ENCODE assay signal across 8 cellular contexts in genomic region chr9:36008774-36009300, GRCh38. TPM values are rescaled to one million over a fixed set of nuclear protein-coding genes. Genes with fewer than 3 reads are reported as not detected.
A peak's percentile ranks its signal among the peaks of the same experiment; 100 is the strongest.
DNase-seq lines count a peak whose midpoint lies in the region; ATAC-seq lines count a peak whose summit lies in the region.

No MANE protein-coding gene starts in this region.

- intact Hi-C loops in activated CD4-positive, alpha-beta memory T cell treated with anti-CD3 and anti-CD28 coated beads for 36 hours (cut with micrococcal nuclease): loop anchor here (2.0 to 5.0 kb wide), 3 partner anchors 14 to 143 kb away; partner anchors contain the start of gene OR2S2

- peak; percentile 80 for ATAC-seq in HG03342 (IDR thresholded peaks at IDR 0.05; ENCODE audit: unreplicated experiment)
- ATAC-seq in GM21515 (IDR thresholded peaks at IDR 0.05; ENCODE audit: unreplicated experiment): no peak

- 12% methylated on average over 10 of the region's 11 CpGs for WGBS in mesenchymal stem cell

- DNase-seq in Daoy (ENCODE audit: low read depth): peak; percentile 86
- DNase-seq in NCI-H526 (lab: John Stamatoyannopoulos, UW): peak; percentile 56 to 83
- peak; percentile 72 for DNase-seq in activated CD4-positive, alpha-beta memory T cell treated with anti-CD3 and anti-CD28 coated beads for 36 hours
- peak; percentile 82 for DNase-seq in ecto neural progenitor cell (ENCODE audit: low spot score)
- peak; percentile 78 for DNase-seq in mesenchymal stem cell
- DNase-seq in stimulated activated CD8-positive, alpha-beta memory T cell treated with anti-CD3 and anti-CD28 coated beads, Interleukin-4, amount 100 ng/mL, for 48 hours: peak; percentile 78

- no peaks in the 10 kb centered on the region for H3K36me3 ChIP-seq in mesenchymal stem cell (ENCODE audit: control insufficient read depth in 1 of 2, insufficient read depth in 2 of 2, low read depth in 1 of 2, low read length in 2 of 2)

- H2AFZ ChIP-seq in mesenchymal stem cell (ENCODE audit: low read depth, low read length): no peak overlapping the region

- CTCF ChIA-PET in activated CD4-positive, alpha-beta memory T cell treated with anti-CD3 and anti-CD28 coated beads for 36 hours (lab: Charles Lee): interaction anchor here (0.6 to 7.9 kb wide), 27 partner anchors 9 to 198 kb away, joined by 3 to 112 read pairs (median 5); partner anchors contain the start of genes CLTA and RECK

- no peak overlapping the region for H4K91ac ChIP-seq in mesenchymal stem cell (ENCODE audit: low read length)

- H3K4me2 ChIP-seq in mesenchymal stem cell (ENCODE audit: low read length, poor library complexity, severe bottlenecking): no peak overlapping the region

- no peak overlapping the region for H3K23ac ChIP-seq in mesenchymal stem cell (ENCODE audit: low read length in 2 of 2)

- H3K4me1 ChIP-seq in mesenchymal stem cell (ENCODE audit: control insufficient read depth, insufficient read depth, low read depth, low read length): no peaks in the 10 kb centered on the region

- peak overlapping the region; percentile 59 for H3K9ac ChIP-seq in mesenchymal stem cell (ENCODE audit: low read length)

- H3K18ac ChIP-seq in mesenchymal stem cell (ENCODE audit: low read depth in 1 of 2, low read length in 2 of 2): no peak overlapping the region

- no peak overlapping the region for H3K4me3 Mint-ChIP-seq in activated CD4-positive, alpha-beta memory T cell treated with anti-CD3 and anti-CD28 coated beads for 36 hours

- no peak overlapping the region for H4K8ac ChIP-seq in mesenchymal stem cell (ENCODE audit: low read length)

- no peak overlapping the region for H2BK5ac ChIP-seq in mesenchymal stem cell (ENCODE audit: low read depth, low read length, poor library complexity, severe bottlenecking)

- no peak overlapping the region for H3K27ac ChIP-seq in mesenchymal stem cell (ENCODE audit: low read length, poor library complexity, severe bottlenecking)

- no peak overlapping the region for H3K27ac Mint-ChIP-seq in activated CD4-positive, alpha-beta memory T cell treated with anti-CD3 and anti-CD28 coated beads for 36 hours

- peaks cover 0 to 59% of the 10 kb centered on the region in 2 experiments for H3K27me3 ChIP-seq in mesenchymal stem cell (ENCODE audit: control insufficient read depth in 1 of 2, insufficient read depth in 1 of 2, low read length in 2 of 2)

- H2BK12ac ChIP-seq in mesenchymal stem cell (ENCODE audit: low read length in 2 of 2): no peak overlapping the region

- H3K4ac ChIP-seq in mesenchymal stem cell (ENCODE audit: low read depth in 1 of 2, low read length in 2 of 2): no peak overlapping the region

- H3K79me1 ChIP-seq in mesenchymal stem cell (replicated peaks; ENCODE audit: low read length, poor library complexity, severe bottlenecking): no peaks in the 10 kb centered on the region

- H2BK15ac ChIP-seq in mesenchymal stem cell (ENCODE audit: low read depth, poor library complexity, severe bottlenecking): no peak overlapping the region

- peaks cover 4% of the 10 kb centered on the region for H3K9me3 Mint-ChIP-seq in activated CD4-positive, alpha-beta memory T cell treated with anti-CD3 and anti-CD28 coated beads for 36 hours

- peaks cover 28% of the 10 kb centered on the region for H3K27me3 Mint-ChIP-seq in activated CD4-positive, alpha-beta memory T cell treated with anti-CD3 and anti-CD28 coated beads for 36 hours

- H3K4me1 Mint-ChIP-seq in activated CD4-positive, alpha-beta memory T cell treated with anti-CD3 and anti-CD28 coated beads for 36 hours (ENCODE audit: low read depth): peaks cover 26% of the 10 kb centered on the region

- POLR2A ChIA-PET in activated CD4-positive, alpha-beta memory T cell treated with anti-CD3 and anti-CD28 coated beads for 36 hours (lab: Charles Lee): interaction anchor here (0.6 kb wide), 1 partner anchor 246 kb away, joined by 5 read pairs; no protein-coding TSS in a partner anchor

- no peaks in the 10 kb centered on the region for H3K36me3 Mint-ChIP-seq in activated CD4-positive, alpha-beta memory T cell treated with anti-CD3 and anti-CD28 coated beads for 36 hours

- no peak overlapping the region for H3K14ac ChIP-seq in mesenchymal stem cell (ENCODE audit: low read length in 2 of 2)

- H3K4me3 ChIP-seq in mesenchymal stem cell (ENCODE audit: insufficient read depth in 1 of 2, low read depth in 1 of 2, low read length in 2 of 2): peak overlapping the region in 1 of 2 experiments; percentile 32

- peaks cover 15% of the 10 kb centered on the region for H3K9me3 ChIP-seq in mesenchymal stem cell (ENCODE audit: control insufficient read depth, low read length)

- no peak overlapping the region for H2AK5ac ChIP-seq in mesenchymal stem cell (ENCODE audit: low read length, severe bottlenecking)

- no peak overlapping the region for H2BK120ac ChIP-seq in mesenchymal stem cell (ENCODE audit: low read depth, low read length)

RNA-seq across cellular contexts. Expression of gene RECK, which starts 27.9 kb away (rescaled TPM):
- total RNA-seq in Daoy (2014; rRNA removed; shearing (Covaris generic)): 6.2 and 7.6 TPM in 2 replicates
- 1 to 10 TPM; 6.1 to 7.2 TPM for total RNA-seq in activated CD4-positive, alpha-beta memory T cell treated with anti-CD3 and anti-CD28 coated beads for 36 hours
- polyA plus RNA-seq in mesenchymal stem cell (2013, experiment 1 of 2): 21.6 TPM
- 22.2 TPM for polyA plus RNA-seq in mesenchymal stem cell (2013, experiment 2 of 2)

RNA-seq across cellular contexts. Expression of gene OR2S2, which starts 50.9 kb away (rescaled TPM):
- not detected in 2 replicates for total RNA-seq in Daoy (2014; rRNA removed; shearing (Covaris generic))
- total RNA-seq in activated CD4-positive, alpha-beta memory T cell treated with anti-CD3 and anti-CD28 coated beads for 36 hours: not detected
- not detected for polyA plus RNA-seq in mesenchymal stem cell (2013, experiment 1 of 2)
- not detected for polyA plus RNA-seq in mesenchymal stem cell (2013, experiment 2 of 2)
